24 cellular contexts compared by ENCODE assay signal in genomic region chr11:10255388-10256125, GRCh38. TPM values are rescaled to one million over a fixed set of nuclear protein-coding genes. Genes with fewer than 3 reads are reported as not detected.
A peak's percentile ranks its signal among the peaks of the same experiment; 100 is the strongest.
DNase-seq lines count a peak whose midpoint lies in the region; ATAC-seq and TF ChIP-seq lines count a peak whose summit lies in the region.
"Had no signal": no experiment of that assay in that cellular context is flagged by ENCODE, and none has a peak within 500 bp of the region (broad histone marks: within the 10 kb centered on the region; RNA-seq: fewer than 3 reads in every experiment).

No MANE protein-coding gene starts in this region.

- POLR2A ChIA-PET in CD4-positive, alpha-beta T cell (lab: Charles Lee) = interaction anchor here (1.2 kb wide), 1 partner anchor 49 kb away, joined by 3 read pairs; no protein-coding TSS in a partner anchor

- no peaks in the 10 kb centered on the region for H3K27me3 ChIP-seq in gastroesophageal sphincter
- no peaks in the 10 kb centered on the region for H3K27me3 ChIP-seq in tibial nerve
- no peaks in the 10 kb centered on the region for H3K27me3 ChIP-seq in CD4-positive, alpha-beta T cell (ENCODE audit: control insufficient read depth, insufficient read depth, low read length)
- H3K27me3 ChIP-seq: spleen had no signal

- H3K36me3 ChIP-seq in gastroesophageal sphincter = no peaks in the 10 kb centered on the region
- no peaks in the 10 kb centered on the region for H3K36me3 ChIP-seq in tibial nerve
- H3K36me3 ChIP-seq: spleen had no signal

- CTCF ChIA-PET in CD4-positive, alpha-beta T cell (lab: Charles Lee) = no interaction called here

- H3K9me3 Mint-ChIP-seq in CD4-positive, alpha-beta T cell = no peaks in the 10 kb centered on the region
- H3K9me3 Mint-ChIP-seq: activated naive CD4-positive, alpha-beta T cell treated with anti-CD3 and anti-CD28 coated beads, Interleukin-2, amount 50 U/mL, for 24 hours; activated T-helper 1 cell treated with anti-CD3 and anti-CD28 coated beads, Interleukin-12 subunit alpha, Interleukin-12 subunit beta, Interleukin-2, Interleukin-4 antibody, amounts not matched to agents 30 ng/mL and 10 ng/mL and 1 ng/mL, durations not matched to agents 14 hours and 24 hours and 36 hours; stimulated activated naive B cell treated with anti-CD40 and anti-IgM and Interleukin-4, amounts not matched to agents 10 μg/mL and 1 μg/mL and 100 μg/mL, for 72 hours; T-helper 2 cell treated with Interferon-gamma antibody and Interleukin-4, amounts not matched to agents 5 μg/mL and 100 μg/mL, for 36 hours had no signal

- H3K4me1 Mint-ChIP-seq in CD4-positive, alpha-beta T cell (ENCODE audit: low read depth) = peaks cover 10% of the 10 kb centered on the region

- no peak for ATAC-seq in gastroesophageal sphincter
- ATAC-seq in CD4-positive, alpha-beta T cell (ENCODE audit: poor library complexity) = no peak
- ATAC-seq: stimulated activated naive B cell treated with anti-CD40 and anti-IgM and Interleukin-4, amounts not matched to agents 10 μg/mL and 1 μg/mL and 100 μg/mL, for 72 hours had no signal

- TF ChIP-seq CTCF in NB4 (IDR thresholded peaks at IDR 0.05; ENCODE audit: low read depth, low read length) (no peak), gastroesophageal sphincter (IDR thresholded peaks at IDR 0.05) (no peak), tibial nerve (IDR thresholded peaks at IDR 0.05) (no peak)
- TF ChIP-seq CTCF in CD4-positive, alpha-beta T cell (IDR thresholded peaks at IDR 0.05) = no peak

- intact Hi-C loops in CD4-positive, alpha-beta T cell (cut with DNase I, micrococcal nuclease) = no loop called here

- H3K4me3 ChIP-seq in NB4 (ENCODE audit: low read depth, low read length) (no peak overlapping the region), gastroesophageal sphincter (no peak overlapping the region), tibial nerve (no peak overlapping the region)
- H3K4me3 ChIP-seq: lung, spleen had no signal

- TF ChIP-seq EP300 in gastroesophageal sphincter (IDR thresholded peaks at IDR 0.05) = no peak
- TF ChIP-seq EP300 in tibial nerve (IDR thresholded peaks at IDR 0.05) = no peak

- no peak overlapping the region for H3K4me3 Mint-ChIP-seq in CD4-positive, alpha-beta T cell
- H3K4me3 Mint-ChIP-seq: activated naive CD4-positive, alpha-beta T cell treated with anti-CD3 and anti-CD28 coated beads, Interleukin-2, amount 50 U/mL, for 24 hours; activated T-helper 1 cell treated with anti-CD3 and anti-CD28 coated beads, Interleukin-12 subunit alpha, Interleukin-12 subunit beta, Interleukin-2, Interleukin-4 antibody, amounts not matched to agents 30 ng/mL and 10 ng/mL and 1 ng/mL, durations not matched to agents 14 hours and 24 hours and 36 hours; stimulated activated naive B cell treated with anti-CD40 and anti-IgM and Interleukin-4, amounts not matched to agents 10 μg/mL and 1 μg/mL and 100 μg/mL, for 72 hours; T-helper 2 cell treated with Interferon-gamma antibody and Interleukin-4, amounts not matched to agents 5 μg/mL and 100 μg/mL, for 36 hours had no signal

- no peaks in the 10 kb centered on the region for H3K36me3 Mint-ChIP-seq in CD4-positive, alpha-beta T cell (ENCODE audit: low read depth)
- H3K36me3 Mint-ChIP-seq: activated naive CD4-positive, alpha-beta T cell treated with anti-CD3 and anti-CD28 coated beads, Interleukin-2, amount 50 U/mL, for 24 hours had no signal

- no peak for TF ChIP-seq POLR2A in NB4 (IDR thresholded peaks at IDR 0.05; ENCODE audit: extremely low read depth, insufficient read length)
- no peak for TF ChIP-seq POLR2A in gastroesophageal sphincter (IDR thresholded peaks at IDR 0.05)
- TF ChIP-seq POLR2A in tibial nerve (IDR thresholded peaks at IDR 0.05) = no peak

- H3K27me3 Mint-ChIP-seq in CD4-positive, alpha-beta T cell = no peaks in the 10 kb centered on the region
- H3K27me3 Mint-ChIP-seq: activated naive CD4-positive, alpha-beta T cell treated with anti-CD3 and anti-CD28 coated beads, Interleukin-2, amount 50 U/mL, for 24 hours; stimulated activated naive B cell treated with anti-CD40 and anti-IgM and Interleukin-4, amounts not matched to agents 10 μg/mL and 1 μg/mL and 100 μg/mL, for 72 hours had no signal

- no peak overlapping the region for H3K27ac Mint-ChIP-seq in CD4-positive, alpha-beta T cell
- H3K27ac Mint-ChIP-seq: activated naive CD4-positive, alpha-beta T cell treated with anti-CD3 and anti-CD28 coated beads, Interleukin-2, amount 50 U/mL, for 24 hours; activated T-helper 1 cell treated with anti-CD3 and anti-CD28 coated beads, Interleukin-12 subunit alpha, Interleukin-12 subunit beta, Interleukin-2, Interleukin-4 antibody, amounts not matched to agents 30 ng/mL and 10 ng/mL and 1 ng/mL, durations not matched to agents 14 hours and 24 hours and 36 hours; stimulated activated naive B cell treated with anti-CD40 and anti-IgM and Interleukin-4, amounts not matched to agents 10 μg/mL and 1 μg/mL and 100 μg/mL, for 72 hours; T-helper 2 cell treated with Interferon-gamma antibody and Interleukin-4, amounts not matched to agents 5 μg/mL and 100 μg/mL, for 36 hours had no signal

- H3K4me1 ChIP-seq in gastroesophageal sphincter = peaks cover 0 to 12% (median 5%) of the 10 kb centered on the region in 3 donors
- H3K4me1 ChIP-seq in tibial nerve = peaks cover 0 to 20% (median 2%) of the 10 kb centered on the region in 4 donors

- H3K27ac ChIP-seq in gastroesophageal sphincter (no peak overlapping the region), tibial nerve (no peak overlapping the region)
- H3K27ac ChIP-seq in CD4-positive, alpha-beta T cell (ENCODE audit: low read depth, low read length) = no peak overlapping the region
- H3K27ac ChIP-seq: spleen had no signal

- no peaks in the 10 kb centered on the region for H3K9me3 ChIP-seq in gastroesophageal sphincter
- no peaks in the 10 kb centered on the region for H3K9me3 ChIP-seq in tibial nerve
- no peaks in the 10 kb centered on the region for H3K9me3 ChIP-seq in CD4-positive, alpha-beta T cell (ENCODE audit: control insufficient read depth, low read length)
- H3K9me3 ChIP-seq: spleen had no signal

- WGBS in gastroesophageal sphincter (ENCODE audit: low coverage in 1 of 2), 2 donors = 58 to 65% methylated on average over 3 of the region's 3 CpGs
- WGBS in tibial nerve, 2 donors = 71 to 78% methylated on average over 3 of the region's 3 CpGs

- peak; percentile 57 for DNase-seq in DMS53 (lab: John Stamatoyannopoulos, UW)
- DNase-seq in NB4 (ENCODE audit: low read depth) = peak; percentile 18
- DNase-seq in brain pericyte (ENCODE audit: low read depth, low spot score) = peak; percentile 57
- DNase-seq in myocyte (ENCODE audit: low read depth) = peak; percentile 57
- no peak for DNase-seq in tibial nerve (ENCODE audit: low spot score in 2 of 2)
- DNase-seq in CD4-positive, alpha-beta T cell = no peak
- no peak for DNase-seq in NCI-H1092 treated with DMSO at 0.1 percent for 48 hours (lab: John Stamatoyannopoulos, UW)
- DNase-seq: activated CD4-positive, alpha-beta T cell treated with anti-CD3 and anti-CD28 coated beads, Interleukin-2, amount 50 U/mL, for 1 hour; anterior cingulate cortex; Calu3; cortex of kidney; glutamatergic neuron; kidney glomerular epithelial cell; NCI-H1436 treated with DMSO at 0.1 percent for 48 hours; NCI-H526; occipital lobe; spleen; stimulated activated CD4-positive, alpha-beta T cell treated with anti-CD3 and anti-CD28 coated beads, Interleukin-2, amount 100 ng/mL, for 48 hours; stimulated activated naive B cell treated with anti-CD40 and anti-IgM and Interleukin-4, amounts not matched to agents 10 μg/mL and 1 μg/mL and 100 μg/mL, for 72 hours had no signal

RNA-seq across cellular contexts. Expression of gene SBF2, which starts 38.5 kb away (rescaled TPM):
- total RNA-seq in myocyte (21.0 and 23.7 TPM in 2 replicates), gastroesophageal sphincter (10 to 100 TPM; 52.8 to 87.9 (median 62.4) TPM), tibial nerve (100 to 1,000 TPM in 1 of 4 donors, 10 to 100 TPM in 3; 75.0 to 104 (median 86.9) TPM)
- polyA plus RNA-seq in myocyte (2012) = 20.5 TPM
- total RNA-seq in CD4-positive, alpha-beta T cell = 10 to 100 TPM; 14.2 to 15.2 TPM

RNA-seq across cellular contexts. Expression of gene ADM, which starts 49.3 kb away (rescaled TPM):
- total RNA-seq in myocyte = 17.3 and 46.5 TPM in 2 replicates
- polyA plus RNA-seq in myocyte (2012) = 35.7 TPM
- total RNA-seq in gastroesophageal sphincter = 100 to 1,000 TPM in 1 of 4 donors, 10 to 100 TPM in 3; 36.3 to 108 (median 81.8) TPM
- total RNA-seq in tibial nerve = 100 to 1,000 TPM; 123 to 420 (median 197) TPM
- total RNA-seq in CD4-positive, alpha-beta T cell = 1 to 10 TPM; 1.5 to 1.8 TPM

Comparison
In these comparisons a context has a peak if more than half of its experiments do, and no peak if none do; other contexts are left out.
1. DNase-seq: peak in DMS53 (single experiment), NB4 (single experiment), brain pericyte (single experiment) and myocyte (single experiment); none in tibial nerve (0 of 2), CD4-positive, alpha-beta T cell (0 of 10) and NCI-H1092 treated with DMSO at 0.1 percent for 48 hours (single experiment).